ENCODE assay signal across 20 cellular contexts in the genomic region with DNA sequence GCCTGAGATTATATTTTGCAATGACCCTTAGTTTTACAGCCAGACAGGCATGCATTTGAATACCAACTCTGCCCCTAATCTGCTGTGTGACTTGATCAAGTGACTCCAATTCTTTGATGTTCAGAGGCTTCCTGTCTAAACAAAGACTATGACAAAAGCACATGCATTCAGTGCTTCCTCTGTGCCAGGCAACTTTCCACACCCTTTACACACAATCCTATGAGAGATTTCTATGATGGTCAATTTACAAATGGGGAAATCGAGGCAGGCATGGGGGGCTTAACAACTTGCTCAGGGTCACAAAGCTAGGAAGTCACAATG. TPM values are rescaled to one million over a fixed set of nuclear protein-coding genes. Genes with fewer than 3 reads are reported as not detected.
A peak's percentile ranks its signal among the peaks of the same experiment; 100 is the strongest.
DNase-seq lines count a peak whose midpoint lies in the region; ATAC-seq, FAIRE-seq and TF ChIP-seq lines count a peak whose summit lies in the region.
"Had no signal": no experiment of that assay in that cellular context is flagged by ENCODE, and none has a peak within 500 bp of the region (broad histone marks: within the 10 kb centered on the region; RNA-seq: fewer than 3 reads in every experiment).

No MANE protein-coding gene starts in this region.

- H3K36me3 ChIP-seq in endothelial cell of umbilical vein (ENCODE audit: control insufficient read depth in 2 of 2, extremely low read depth in 1 of 2, insufficient read depth in 2 of 2, low read length in 2 of 2): no peaks in the 10 kb centered on the region
- no peaks in the 10 kb centered on the region for H3K36me3 ChIP-seq in thymus (ENCODE audit: control insufficient read depth, insufficient read depth)
- H3K36me3 ChIP-seq in aorta (ENCODE audit: control insufficient read depth in 1 of 2, insufficient read depth in 2 of 2, low read length in 1 of 2): no peaks in the 10 kb centered on the region
- H3K36me3 ChIP-seq: ascending aorta, thyroid gland had no signal

- BruUV-seq in endothelial cell of umbilical vein (replicated peaks; lab: Mats Ljungman, UMichigan): no TSS peak

- peak overlapping the region; percentile 61 for H3K27ac Mint-ChIP-seq in activated naive CD4-positive, alpha-beta T cell treated with anti-CD3 and anti-CD28 coated beads, Interleukin-2, amount 10 ng/mL, durations not matched to agents 7 days and 5 days
- H3K27ac Mint-ChIP-seq: natural killer cell treated with Interleukin-12 subunit alpha and Interleukin-12 subunit beta and Interleukin-15 and Interleukin-18, amount 100 ng/mL, for 72 hours; WTC11 had no signal

- H3K9me3 ChIP-seq in endothelial cell of umbilical vein (replicated peaks; ENCODE audit: control insufficient read depth, insufficient read depth, low read length) (no peaks in the 10 kb centered on the region), thymus (ENCODE audit: control insufficient read depth) (no peaks in the 10 kb centered on the region), aorta (ENCODE audit: control insufficient read depth, low read length) (no peaks in the 10 kb centered on the region)
- H3K9me3 ChIP-seq: ascending aorta, thyroid gland had no signal

- peak; percentile 35 for DNase-seq in activated naive CD4-positive, alpha-beta T cell treated with anti-CD3 and anti-CD28 coated beads, Interleukin-2, amount 10 ng/mL, durations not matched to agents 7 days and 5 days
- DNase-seq in activated naive CD4-positive, alpha-beta T cell treated with anti-CD3 and anti-CD28 coated beads, Interleukin-2, amount 50 U/mL, for 16 hours: no peak
- DNase-seq in SK-MEL-5 (ENCODE audit: low read depth, low spot score): peak; percentile 74
- no peak for DNase-seq in endothelial cell of umbilical vein (ENCODE audit: low read depth, low spot score)
- DNase-seq in nucleus accumbens (lab: John Stamatoyannopoulos, UW): no peak
- no peak for DNase-seq in aorta
- DNase-seq: foreskin keratinocyte; KBM-7; NCI-H1436; NCI-H446; stimulated activated CD4-positive, alpha-beta T cell treated with anti-CD3 and anti-CD28 coated beads, Interleukin-1b, Interleukin-23, amount 100 ng/mL, for 48 hours; thyroid gland had no signal

- ATAC-seq in aorta (ENCODE audit: low FRiP score) (no peak), GM21381 (IDR thresholded peaks at IDR 0.05; ENCODE audit: unreplicated experiment) (no peak)
- ATAC-seq: foreskin keratinocyte; natural killer cell treated with Interleukin-12 subunit alpha and Interleukin-12 subunit beta and Interleukin-15 and Interleukin-18, amount 100 ng/mL, for 72 hours; WTC11 had no signal

- H3K27ac ChIP-seq in endothelial cell of umbilical vein (ENCODE audit: insufficient read depth, low read depth, low read length): no peak overlapping the region
- H3K27ac ChIP-seq in thymus (ENCODE audit: low read depth): peak overlapping the region; percentile 85
- H3K27ac ChIP-seq in aorta (ENCODE audit: low read depth in 1 of 2, low read length in 2 of 2): no peak overlapping the region
- H3K27ac ChIP-seq: ascending aorta, thyroid gland had no signal

- no peaks in the 10 kb centered on the region for H3K79me2 ChIP-seq in endothelial cell of umbilical vein (ENCODE audit: control insufficient read depth, insufficient read depth, low read length)

- no peaks in the 10 kb centered on the region for H4K20me1 ChIP-seq in endothelial cell of umbilical vein (replicated peaks; ENCODE audit: control insufficient read depth, extremely low read depth, insufficient read depth, low read length)

- intact Hi-C loops in endothelial cell of umbilical vein (cut with micrococcal nuclease): no loop called here
- intact Hi-C loops in aorta (cut with DNase I): no loop called here

- H2AFZ ChIP-seq in endothelial cell of umbilical vein (ENCODE audit: low read depth, low read length): no peak overlapping the region

- dilution Hi-C loops in endothelial cell of umbilical vein (cut with MboI; ENCODE audit: extremely low pct_ligation_motif_present, low sequenced_read_pairs): no loop called here

- TF ChIP-seq CTCF in endothelial cell of umbilical vein (IDR thresholded peaks at IDR 0.05; ENCODE audit: extremely low read depth in 1 of 2, insufficient read depth in 1 of 2, low read depth in 1 of 2, low read length in 2 of 2): no peak

- H3K9ac ChIP-seq in endothelial cell of umbilical vein (replicated peaks; ENCODE audit: extremely low read depth, insufficient read depth, low read length): no peak overlapping the region

- TF ChIP-seq POLR2A in endothelial cell of umbilical vein (IDR thresholded peaks at IDR 0.05; ENCODE audit: low read depth, low read length): no peak

- H3K4me3 ChIP-seq in endothelial cell of umbilical vein (replicated peaks in 1 of 3; ENCODE audit: insufficient read depth in 1 of 3, low read depth in 1 of 3, low read length in 3 of 3): no peak overlapping the region
- no peak overlapping the region for H3K4me3 ChIP-seq in thymus (ENCODE audit: low read length)
- H3K4me3 ChIP-seq in aorta (ENCODE audit: low read length in 2 of 2): no peak overlapping the region
- H3K4me3 ChIP-seq: ascending aorta, thyroid gland had no signal

- H3K4me3 Mint-ChIP-seq in activated naive CD4-positive, alpha-beta T cell treated with anti-CD3 and anti-CD28 coated beads, Interleukin-2, amount 10 ng/mL, durations not matched to agents 7 days and 5 days: no peak overlapping the region
- H3K4me3 Mint-ChIP-seq: dendritic cell treated with granulocyte-macrophage colony-stimulating factor and Interleukin-4, amounts not matched to agents 40 ng/mL and 50 ng/mL, for 4 days; natural killer cell treated with Interleukin-12 subunit alpha and Interleukin-12 subunit beta and Interleukin-15 and Interleukin-18, amount 100 ng/mL, for 72 hours; WTC11 had no signal

- in situ Hi-C loops in SK-MEL-5 (cut with HindIII; ENCODE audit: low pct_unique_long_range_greater_than_20kb, low sequenced_read_pairs): no loop called here

- no peaks in the 10 kb centered on the region for H3K9me3 Mint-ChIP-seq in activated naive CD4-positive, alpha-beta T cell treated with anti-CD3 and anti-CD28 coated beads, Interleukin-2, amount 10 ng/mL, durations not matched to agents 7 days and 5 days
- H3K9me3 Mint-ChIP-seq: dendritic cell treated with granulocyte-macrophage colony-stimulating factor and Interleukin-4, amounts not matched to agents 40 ng/mL and 50 ng/mL, for 4 days; natural killer cell treated with Interleukin-12 subunit alpha and Interleukin-12 subunit beta and Interleukin-15 and Interleukin-18, amount 100 ng/mL, for 72 hours; WTC11 had no signal

- peaks cover 65% of the 10 kb centered on the region for H3K4me1 Mint-ChIP-seq in activated naive CD4-positive, alpha-beta T cell treated with anti-CD3 and anti-CD28 coated beads, Interleukin-2, amount 10 ng/mL, durations not matched to agents 7 days and 5 days

- no peaks in the 10 kb centered on the region for H3K36me3 Mint-ChIP-seq in activated naive CD4-positive, alpha-beta T cell treated with anti-CD3 and anti-CD28 coated beads, Interleukin-2, amount 10 ng/mL, durations not matched to agents 7 days and 5 days
- H3K36me3 Mint-ChIP-seq: natural killer cell treated with Interleukin-12 subunit alpha and Interleukin-12 subunit beta and Interleukin-15 and Interleukin-18, amount 100 ng/mL, for 72 hours; WTC11 had no signal

- CTCF ChIA-PET in activated naive CD4-positive, alpha-beta T cell treated with anti-CD3 and anti-CD28 coated beads, Interleukin-2, amount 10 ng/mL, durations not matched to agents 7 days and 5 days (lab: Charles Lee): interaction anchor here (1.0 kb wide), 1 partner anchor 22 kb away, joined by 3 read pairs; no protein-coding TSS in a partner anchor
- CTCF ChIA-PET in endothelial cell of umbilical vein (lab: Charles Lee): no interaction called here

- no peaks in the 10 kb centered on the region for H3K9me1 ChIP-seq in endothelial cell of umbilical vein (replicated peaks; ENCODE audit: control insufficient read depth, extremely low read depth, insufficient read depth, low read length)

- FAIRE-seq in endothelial cell of umbilical vein (lab: Jason Lieb, UNC): peak; percentile 48

- no peak overlapping the region for H3K4me2 ChIP-seq in endothelial cell of umbilical vein (ENCODE audit: insufficient read depth, low read length)

- H3K4me1 ChIP-seq in endothelial cell of umbilical vein (ENCODE audit: control insufficient read depth, extremely low read depth, insufficient read depth, low read length) (peaks cover 23% of the 10 kb centered on the region), thymus (ENCODE audit: control insufficient read depth, insufficient read depth, low read length) (peaks cover 27% of the 10 kb centered on the region), aorta (ENCODE audit: control insufficient read depth in 1 of 2, insufficient read depth in 2 of 2, low read length in 2 of 2) (no peaks in the 10 kb centered on the region)

- POLR2A ChIA-PET in endothelial cell of umbilical vein (lab: Charles Lee): no interaction called here

- H3K27me3 Mint-ChIP-seq in activated naive CD4-positive, alpha-beta T cell treated with anti-CD3 and anti-CD28 coated beads, Interleukin-2, amount 10 ng/mL, durations not matched to agents 7 days and 5 days: no peaks in the 10 kb centered on the region

- no peaks in the 10 kb centered on the region for H3K27me3 ChIP-seq in endothelial cell of umbilical vein (ENCODE audit: control insufficient read depth in 2 of 2, insufficient read depth in 2 of 2, low read length in 2 of 2)
- peaks cover 4% of the 10 kb centered on the region for H3K27me3 ChIP-seq in thymus (ENCODE audit: control insufficient read depth, insufficient read depth)
- H3K27me3 ChIP-seq in aorta (ENCODE audit: control insufficient read depth in 1 of 2, insufficient read depth in 2 of 2, low read length in 1 of 2): no peaks in the 10 kb centered on the region
- H3K27me3 ChIP-seq: ascending aorta, foreskin keratinocyte, thyroid gland had no signal

- WGBS in thymus: 80% methylated on average over 1 of the region's 1 CpG
- WGBS in aorta, 2 donors: 78 to 85% methylated on average over 1 of the region's 1 CpG

RNA-seq across cellular contexts. Expression of a gene that starts 3.7 kb away (rescaled TPM):
- total RNA-seq in SK-MEL-5 (2014; rRNA removed; shearing (Covaris generic)): 0.18 and 0.59 TPM in 2 replicates
- 0.88 and 2.2 TPM in 2 replicates for polyA plus RNA-seq in SK-MEL-5 (2015; cell fraction: cytosol; rRNA removed)
- 1.7 and 4.4 TPM in 2 replicates for polyA plus RNA-seq in SK-MEL-5 (2015; cell fraction: nucleus; rRNA removed)
- total RNA-seq in endothelial cell of umbilical vein: not detected in 2 replicates
- 0.37 and 0.52 TPM in 2 replicates for polyA plus RNA-seq in endothelial cell of umbilical vein
- polyA plus RNA-seq in endothelial cell of umbilical vein (2011; cell fraction: cytosol; rRNA removed): 0.13 and 0.23 TPM in 2 replicates
- 0.13 and 0.17 TPM in 2 replicates for polyA plus RNA-seq in endothelial cell of umbilical vein (2011; cell fraction: nucleus; rRNA removed)
- polyA plus RNA-seq in endothelial cell of umbilical vein (2012): 0.19 and 0.53 TPM in 2 replicates
- polyA minus RNA-seq in endothelial cell of umbilical vein: not detected in 2 replicates
- 5.9 TPM for polyA minus RNA-seq in endothelial cell of umbilical vein (2011; cell fraction: cytosol; rRNA and poly(A)+ RNA removed)
- polyA minus RNA-seq in endothelial cell of umbilical vein (2011; cell fraction: nucleus; rRNA and poly(A)+ RNA removed): not detected in 2 replicates
- 34.2 TPM for polyA plus RNA-seq in thymus
- 1 to 10 TPM; 1.2 to 1.6 TPM for total RNA-seq in aorta
- polyA plus RNA-seq in aorta: 1 to 10 TPM; 1.5 to 2.6 TPM
- total RNA-seq: ascending aorta; natural killer cell treated with Interleukin-12 subunit alpha and Interleukin-12 subunit beta and Interleukin-15 and Interleukin-18, amount 100 ng/mL, for 72 hours had no signal

RNA-seq across cellular contexts. Expression of a gene that starts 35.4 kb away (rescaled TPM):
- 18.6 and 19.5 TPM in 2 replicates for total RNA-seq in SK-MEL-5 (2014; rRNA removed; shearing (Covaris generic))
- polyA plus RNA-seq in SK-MEL-5 (2015; cell fraction: cytosol; rRNA removed): 18.0 and 20.9 TPM in 2 replicates
- 15.4 and 16.0 TPM in 2 replicates for polyA plus RNA-seq in SK-MEL-5 (2015; cell fraction: nucleus; rRNA removed)
- total RNA-seq in endothelial cell of umbilical vein (10.1 and 12.0 TPM in 2 replicates), aorta (10 to 100 TPM in 1 of 2 donors, 1 to 10 TPM in 1; 9.7 to 10.2 TPM)
- polyA plus RNA-seq in endothelial cell of umbilical vein (5.5 and 5.6 TPM in 2 replicates), thymus (37.9 TPM), aorta (10 to 100 TPM in 1 of 2 donors, 1 to 10 TPM in 1; 4.8 to 18.5 TPM)
- 3.2 and 5.1 TPM in 2 replicates for polyA plus RNA-seq in endothelial cell of umbilical vein (2011; cell fraction: cytosol; rRNA removed)
- 14.0 and 15.0 TPM in 2 replicates for polyA plus RNA-seq in endothelial cell of umbilical vein (2011; cell fraction: nucleus; rRNA removed)
- polyA plus RNA-seq in endothelial cell of umbilical vein (2012): 5.2 and 12.3 TPM in 2 replicates
- 5.2 and 5.6 TPM in 2 replicates for polyA minus RNA-seq in endothelial cell of umbilical vein
- polyA minus RNA-seq in endothelial cell of umbilical vein (2011; cell fraction: cytosol; rRNA and poly(A)+ RNA removed): 2.2 TPM
- polyA minus RNA-seq in endothelial cell of umbilical vein (2011; cell fraction: nucleus; rRNA and poly(A)+ RNA removed): 4.8 and 8.5 TPM in 2 replicates

RNA-seq across cellular contexts. Expression of a gene that starts 54.4 kb away (rescaled TPM):
- total RNA-seq in SK-MEL-5 (2014; rRNA removed; shearing (Covaris generic)): not detected in 2 replicates
- polyA plus RNA-seq in SK-MEL-5 (2015; cell fraction: cytosol; rRNA removed): not detected in 2 replicates
- polyA plus RNA-seq in SK-MEL-5 (2015; cell fraction: nucleus; rRNA removed): not detected in 2 replicates
- total RNA-seq in endothelial cell of umbilical vein: not detected in 2 replicates
- not detected in 2 replicates for polyA plus RNA-seq in endothelial cell of umbilical vein
- polyA plus RNA-seq in endothelial cell of umbilical vein (2011; cell fraction: cytosol; rRNA removed): not detected in 2 replicates
- not detected in 2 replicates for polyA plus RNA-seq in endothelial cell of umbilical vein (2011; cell fraction: nucleus; rRNA removed)
- polyA plus RNA-seq in endothelial cell of umbilical vein (2012): not detected in 2 replicates
- polyA minus RNA-seq in endothelial cell of umbilical vein: not detected in 2 replicates
- polyA minus RNA-seq in endothelial cell of umbilical vein (2011; cell fraction: cytosol; rRNA and poly(A)+ RNA removed): not detected
- not detected in 2 replicates for polyA minus RNA-seq in endothelial cell of umbilical vein (2011; cell fraction: nucleus; rRNA and poly(A)+ RNA removed)
- 0.18 TPM for polyA plus RNA-seq in thymus
- total RNA-seq in aorta: not detected
- polyA plus RNA-seq in aorta: not detected
- total RNA-seq: ascending aorta; foreskin keratinocyte; liver; natural killer cell treated with Interleukin-12 subunit alpha and Interleukin-12 subunit beta and Interleukin-15 and Interleukin-18, amount 100 ng/mL, for 72 hours; WTC11 had no signal
- polyA plus RNA-seq: AG04450, foreskin keratinocyte, liver had no signal

RNA-seq across cellular contexts. Expression of a gene that starts 57.9 kb away (rescaled TPM):
- total RNA-seq in SK-MEL-5 (2014; rRNA removed; shearing (Covaris generic)): 39.4 and 43.6 TPM in 2 replicates
- 62.1 and 77.5 TPM in 2 replicates for polyA plus RNA-seq in SK-MEL-5 (2015; cell fraction: cytosol; rRNA removed)
- polyA plus RNA-seq in SK-MEL-5 (2015; cell fraction: nucleus; rRNA removed): 29.8 and 34.3 TPM in 2 replicates
- total RNA-seq in endothelial cell of umbilical vein: 29.4 and 34.5 TPM in 2 replicates
- polyA plus RNA-seq in endothelial cell of umbilical vein: 124 and 165 TPM in 2 replicates
- 82.3 and 87.5 TPM in 2 replicates for polyA plus RNA-seq in endothelial cell of umbilical vein (2011; cell fraction: cytosol; rRNA removed)
- 31.2 and 41.0 TPM in 2 replicates for polyA plus RNA-seq in endothelial cell of umbilical vein (2011; cell fraction: nucleus; rRNA removed)
- 48.1 and 65.4 TPM in 2 replicates for polyA plus RNA-seq in endothelial cell of umbilical vein (2012)
- 43.6 and 61.6 TPM in 2 replicates for polyA minus RNA-seq in endothelial cell of umbilical vein
- polyA minus RNA-seq in endothelial cell of umbilical vein (2011; cell fraction: cytosol; rRNA and poly(A)+ RNA removed): 29.6 TPM
- 11.5 and 12.4 TPM in 2 replicates for polyA minus RNA-seq in endothelial cell of umbilical vein (2011; cell fraction: nucleus; rRNA and poly(A)+ RNA removed)
- polyA plus RNA-seq in thymus: 44.8 TPM
- total RNA-seq in aorta: 10 to 100 TPM; 21.7 to 30.7 TPM
- 10 to 100 TPM; 44.3 to 47.1 TPM for polyA plus RNA-seq in aorta

Comparison
In these comparisons a context has a peak if more than half of its experiments do, and no peak if none do; other contexts are left out.
1. DNase-seq: peak in activated naive CD4-positive, alpha-beta T cell treated with anti-CD3 and anti-CD28 coated beads, Interleukin-2, amount 10 ng/mL, durations not matched to agents 7 days and 5 days (single experiment) and SK-MEL-5 (single experiment); none in activated naive CD4-positive, alpha-beta T cell treated with anti-CD3 and anti-CD28 coated beads, Interleukin-2, amount 50 U/mL, for 16 hours (single experiment), endothelial cell of umbilical vein (single experiment), nucleus accumbens (0 of 56) and aorta (0 of 2).